Comparison of ENCODE assay signal across 10 cellular contexts in genomic region chr16:56898847-56899246, GRCh38.
DNase-seq lines count a peak whose midpoint lies in the region; ATAC-seq and TF ChIP-seq lines count a peak whose summit lies in the region.
"Had no signal": no experiment of that assay in that cellular context is flagged by ENCODE, and none has a peak within 500 bp of the region (broad histone marks: within the 10 kb centered on the region; RNA-seq: fewer than 3 reads in every experiment).

No MANE protein-coding gene starts in this region.

- H3K36me3 Mint-ChIP-seq in effector memory CD8-positive, alpha-beta T cell (ENCODE audit: insufficient read depth) = peaks cover 3% of the 10 kb centered on the region

- DNase-seq in GM13977 (ENCODE audit: low spot score) = peak; percentile 63
- peak; percentile 62 for DNase-seq in GM20000 (ENCODE audit: low spot score)
- no peak for DNase-seq in effector memory CD8-positive, alpha-beta T cell
- no peak for DNase-seq in DMS79 treated with DMSO at 0.1 percent for 48 hours (lab: John Stamatoyannopoulos, UW)
- no peak for DNase-seq in SHP77 treated with DMSO at 0.1 percent for 48 hours (lab: John Stamatoyannopoulos, UW)
- DNase-seq: adrenal gland; NCI-H1930; stimulated activated CD4-positive, alpha-beta T cell treated with anti-CD3 and anti-CD28 coated beads, Interleukin-2, amount 100 ng/mL, for 48 hours had no signal

- H3K27ac Mint-ChIP-seq in effector memory CD8-positive, alpha-beta T cell = peak overlapping the region in 1 of 2 donors; percentile 17

- in situ Hi-C loops in GM13977 (cut with MboI; ENCODE audit: low pct_unique_long_range_greater_than_20kb, low sequenced_read_pairs, unreplicated experiment) = no loop called here

- ATAC-seq in HG03354 (IDR thresholded peaks at IDR 0.05; ENCODE audit: poor library complexity, severe bottlenecking, unreplicated experiment) = peak; percentile 74
- ATAC-seq in effector memory CD8-positive, alpha-beta T cell (replicated peaks) = peak; percentile 77
- no peak for ATAC-seq in HG03521 (IDR thresholded peaks at IDR 0.05; ENCODE audit: unreplicated experiment)

- no peaks in the 10 kb centered on the region for H3K9me3 Mint-ChIP-seq in effector memory CD8-positive, alpha-beta T cell

- TF ChIP-seq CTCF in GM13977 (IDR thresholded peaks at IDR 0.05; ENCODE audit: extremely low read depth, insufficient read depth, missing control alignments) (no peak), GM20000 (IDR thresholded peaks at IDR 0.05; ENCODE audit: extremely low read depth, missing control alignments) (no peak)

- peak overlapping the region in 1 of 2 donors; percentile 25 for H3K4me3 Mint-ChIP-seq in effector memory CD8-positive, alpha-beta T cell

- H3K27me3 Mint-ChIP-seq in effector memory CD8-positive, alpha-beta T cell = peaks cover 7 to 17% of the 10 kb centered on the region in 2 donors

- H3K4me1 Mint-ChIP-seq in effector memory CD8-positive, alpha-beta T cell (ENCODE audit: low read depth in 2 of 2) = peaks cover 16 to 17% of the 10 kb centered on the region in 2 donors

Comparison
In these comparisons a context has a peak if more than half of its experiments do, and no peak if none do; other contexts are left out.
1. DNase-seq: peak in GM13977 (single experiment) and GM20000 (single experiment); none in effector memory CD8-positive, alpha-beta T cell (0 of 3), DMS79 treated with DMSO at 0.1 percent for 48 hours (single experiment) and SHP77 treated with DMSO at 0.1 percent for 48 hours (single experiment).